1 cellular context compared by ENCODE assay signal in genomic region chr11:118435233-118435892, GRCh38.
TF ChIP-seq lines count a peak whose summit lies in the region.

No MANE protein-coding gene starts in this region.

TF ChIP-seq in HepG2, 621 proteins besides CTCF, POLR2A, EP300 and RAD21 (continued from another document and continues in another):
- TF ChIP-seq MXD1 (CRISPR knock-in tag; IDR thresholded peaks at IDR 0.05) (no peak; the same call in 1 of the 2 replicates), SOX13 (IDR thresholded peaks at IDR 0.05) (0 out of 2 replicates have a peak, but pooled peaks have one; percentile 30), SOX13 (CRISPR knock-in tag; conservative IDR thresholded peaks at IDR 0.05 in 1 of 2, IDR thresholded peaks at IDR 0.05 in 1 of 2) (no peak), ARID4A (CRISPR knock-in tag; IDR thresholded peaks at IDR 0.05; ENCODE audit: borderline replicate concordance) (no peak), HOXA7 (CRISPR knock-in tag; IDR thresholded peaks at IDR 0.05) (no peak), ZNF160 (CRISPR knock-in tag; IDR thresholded peaks at IDR 0.05) (0 out of 2 replicates have a peak, but pooled peaks have one; percentile 6), ZNF121 (CRISPR knock-in tag; IDR thresholded peaks at IDR 0.05) (no peak), ZNF326 (CRISPR knock-in tag; IDR thresholded peaks at IDR 0.05; ENCODE audit: borderline replicate concordance) (no peak), ZNF569 (CRISPR knock-in tag; IDR thresholded peaks at IDR 0.05; ENCODE audit: borderline replicate concordance) (no peak), ZNF83 (CRISPR knock-in tag; IDR thresholded peaks at IDR 0.05; ENCODE audit: borderline replicate concordance) (no peak), RBFOX2 (IDR thresholded peaks at IDR 0.05; ENCODE audit: low read depth, low read length) (no peak), ZNF652 (CRISPR knock-in tag; IDR thresholded peaks at IDR 0.05; ENCODE audit: borderline replicate concordance, low read depth) (no peak), DMAP1 (CRISPR knock-in tag; IDR thresholded peaks at IDR 0.05) (peak; percentile 2; the same call in 1 of the 2 replicates), IKZF4 (CRISPR knock-in tag; IDR thresholded peaks at IDR 0.05; ENCODE audit: borderline replicate concordance, low read depth, not compliant biosample characterization) (no peak), ZNF205 (CRISPR knock-in tag; IDR thresholded peaks at IDR 0.05) (no peak), ATM (IDR thresholded peaks at IDR 0.05; ENCODE audit: borderline replicate concordance) (no peak), ZNF3 (CRISPR knock-in tag; IDR thresholded peaks at IDR 0.05) (no peak), GABPB1 (CRISPR knock-in tag; IDR thresholded peaks at IDR 0.05) (peak; percentile 42), ZNF224 (CRISPR knock-in tag; IDR thresholded peaks at IDR 0.05) (no peak), STAG1 (CRISPR knock-in tag; IDR thresholded peaks at IDR 0.05) (no peak), DPF2 (CRISPR knock-in tag; IDR thresholded peaks at IDR 0.05; ENCODE audit: borderline replicate concordance, low read depth) (no peak), ZFP62 (CRISPR knock-in tag; IDR thresholded peaks at IDR 0.05) (no peak), FOXM1 (CRISPR knock-in tag; IDR thresholded peaks at IDR 0.05) (no peak), NCOA1 (CRISPR knock-in tag; IDR thresholded peaks at IDR 0.05) (0 out of 2 replicates have a peak, but pooled peaks have one; percentile 13), ZNF879 (CRISPR knock-in tag; IDR thresholded peaks at IDR 0.05) (no peak), ZFP1 (CRISPR knock-in tag; IDR thresholded peaks at IDR 0.05) (no peak), MAF1 (CRISPR knock-in tag; IDR thresholded peaks at IDR 0.05; ENCODE audit: borderline replicate concordance) (no peak), ZBTB8A (CRISPR knock-in tag; IDR thresholded peaks at IDR 0.05; ENCODE audit: borderline replicate concordance, low read depth) (no peak), ONECUT2 (CRISPR knock-in tag; IDR thresholded peaks at IDR 0.05) (no peak), ZKSCAN5 (CRISPR knock-in tag; IDR thresholded peaks at IDR 0.05) (no peak), MNT (IDR thresholded peaks at IDR 0.05) (no peak), ZNF614 (CRISPR knock-in tag; IDR thresholded peaks at IDR 0.05; ENCODE audit: borderline replicate concordance) (0 out of 2 replicates have a peak, but pooled peaks have one; percentile 19), ZNF891 (CRISPR knock-in tag; IDR thresholded peaks at IDR 0.05) (no peak), SKI (IDR thresholded peaks at IDR 0.05; ENCODE audit: partially characterized antibody) (no peak), ZNF839 (CRISPR knock-in tag; IDR thresholded peaks at IDR 0.05; ENCODE audit: borderline replicate concordance) (no peak), NFKB2 (CRISPR knock-in tag; IDR thresholded peaks at IDR 0.05; ENCODE audit: borderline replicate concordance) (no peak), FOXA3 (CRISPR knock-in tag; IDR thresholded peaks at IDR 0.05) (no peak), RORA (CRISPR knock-in tag; IDR thresholded peaks at IDR 0.05) (no peak), EEA1 (CRISPR knock-in tag; IDR thresholded peaks at IDR 0.05; ENCODE audit: borderline replicate concordance) (no peak), GLI4 (CRISPR knock-in tag; IDR thresholded peaks at IDR 0.05; ENCODE audit: borderline replicate concordance) (no peak), PCBP1 (IDR thresholded peaks at IDR 0.05; ENCODE audit: borderline replicate concordance, low read depth, low read length) (peak; percentile 30), KDM3A (CRISPR knock-in tag; IDR thresholded peaks at IDR 0.05; ENCODE audit: low read depth) (no peak), ZNF275 (CRISPR knock-in tag; IDR thresholded peaks at IDR 0.05; ENCODE audit: borderline replicate concordance) (no peak), SP1 (IDR thresholded peaks at IDR 0.05) (no peak), SP1 (CRISPR knock-in tag; IDR thresholded peaks at IDR 0.05) (no peak), MEIS2 (CRISPR knock-in tag; IDR thresholded peaks at IDR 0.05) (no peak), TMF1 (CRISPR knock-in tag; IDR thresholded peaks at IDR 0.05; ENCODE audit: low read depth) (no peak; the same call in 1 of the 2 replicates), ERF (CRISPR knock-in tag; IDR thresholded peaks at IDR 0.05) (no peak), ZNF317 (CRISPR knock-in tag; IDR thresholded peaks at IDR 0.05) (no peak; the same call in 1 of the 2 replicates), NR2F1 (CRISPR knock-in tag; IDR thresholded peaks at IDR 0.05) (no peak), ZNF672 (CRISPR knock-in tag; IDR thresholded peaks at IDR 0.05) (no peak), ZNF788 (CRISPR knock-in tag; IDR thresholded peaks at IDR 0.05; ENCODE audit: borderline replicate concordance) (0 out of 2 replicates have a peak, but pooled peaks have one; percentile 4), SALL2 (CRISPR knock-in tag; IDR thresholded peaks at IDR 0.05) (0 out of 2 replicates have a peak, but pooled peaks have one; percentile 37), STAT5B (CRISPR knock-in tag; IDR thresholded peaks at IDR 0.05) (no peak), ZNF274 (CRISPR knock-in tag; IDR thresholded peaks at IDR 0.05) (no peak), ZNF563 (CRISPR knock-in tag; IDR thresholded peaks at IDR 0.05) (no peak; the same call in 1 of the 2 replicates), ZNF10 (CRISPR knock-in tag; IDR thresholded peaks at IDR 0.05; ENCODE audit: borderline replicate concordance, low read depth) (no peak), JUNB (CRISPR knock-in tag; IDR thresholded peaks at IDR 0.05; ENCODE audit: borderline replicate concordance) (no peak), EHMT2 (IDR thresholded peaks at IDR 0.05; ENCODE audit: borderline replicate concordance, low read depth, low read length) (no peak)
- TF ChIP-seq, protein P1, sequence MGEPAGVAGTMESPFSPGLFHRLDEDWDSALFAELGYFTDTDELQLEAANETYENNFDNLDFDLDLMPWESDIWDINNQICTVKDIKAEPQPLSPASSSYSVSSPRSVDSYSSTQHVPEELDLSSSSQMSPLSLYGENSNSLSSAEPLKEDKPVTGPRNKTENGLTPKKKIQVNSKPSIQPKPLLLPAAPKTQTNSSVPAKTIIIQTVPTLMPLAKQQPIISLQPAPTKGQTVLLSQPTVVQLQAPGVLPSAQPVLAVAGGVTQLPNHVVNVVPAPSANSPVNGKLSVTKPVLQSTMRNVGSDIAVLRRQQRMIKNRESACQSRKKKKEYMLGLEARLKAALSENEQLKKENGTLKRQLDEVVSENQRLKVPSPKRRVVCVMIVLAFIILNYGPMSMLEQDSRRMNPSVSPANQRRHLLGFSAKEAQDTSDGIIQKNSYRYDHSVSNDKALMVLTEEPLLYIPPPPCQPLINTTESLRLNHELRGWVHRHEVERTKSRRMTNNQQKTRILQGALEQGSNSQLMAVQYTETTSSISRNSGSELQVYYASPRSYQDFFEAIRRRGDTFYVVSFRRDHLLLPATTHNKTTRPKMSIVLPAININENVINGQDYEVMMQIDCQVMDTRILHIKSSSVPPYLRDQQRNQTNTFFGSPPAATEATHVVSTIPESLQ (CRISPR knock-in tag; conservative IDR thresholded peaks at IDR 0.05): no peak
- TF ChIP-seq, protein P2, sequence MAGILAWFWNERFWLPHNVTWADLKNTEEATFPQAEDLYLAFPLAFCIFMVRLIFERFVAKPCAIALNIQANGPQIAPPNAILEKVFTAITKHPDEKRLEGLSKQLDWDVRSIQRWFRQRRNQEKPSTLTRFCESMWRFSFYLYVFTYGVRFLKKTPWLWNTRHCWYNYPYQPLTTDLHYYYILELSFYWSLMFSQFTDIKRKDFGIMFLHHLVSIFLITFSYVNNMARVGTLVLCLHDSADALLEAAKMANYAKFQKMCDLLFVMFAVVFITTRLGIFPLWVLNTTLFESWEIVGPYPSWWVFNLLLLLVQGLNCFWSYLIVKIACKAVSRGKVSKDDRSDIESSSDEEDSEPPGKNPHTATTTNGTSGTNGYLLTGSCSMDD (CRISPR knock-in tag; IDR thresholded peaks at IDR 0.05): no peak
- TF ChIP-seq, protein P3, sequence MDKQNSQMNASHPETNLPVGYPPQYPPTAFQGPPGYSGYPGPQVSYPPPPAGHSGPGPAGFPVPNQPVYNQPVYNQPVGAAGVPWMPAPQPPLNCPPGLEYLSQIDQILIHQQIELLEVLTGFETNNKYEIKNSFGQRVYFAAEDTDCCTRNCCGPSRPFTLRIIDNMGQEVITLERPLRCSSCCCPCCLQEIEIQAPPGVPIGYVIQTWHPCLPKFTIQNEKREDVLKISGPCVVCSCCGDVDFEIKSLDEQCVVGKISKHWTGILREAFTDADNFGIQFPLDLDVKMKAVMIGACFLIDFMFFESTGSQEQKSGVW (CRISPR knock-in tag; IDR thresholded peaks at IDR 0.05; ENCODE audit: borderline replicate concordance): 0 out of 2 replicates have a peak, but pooled peaks have one; percentile 25
- TF ChIP-seq, protein P4, sequence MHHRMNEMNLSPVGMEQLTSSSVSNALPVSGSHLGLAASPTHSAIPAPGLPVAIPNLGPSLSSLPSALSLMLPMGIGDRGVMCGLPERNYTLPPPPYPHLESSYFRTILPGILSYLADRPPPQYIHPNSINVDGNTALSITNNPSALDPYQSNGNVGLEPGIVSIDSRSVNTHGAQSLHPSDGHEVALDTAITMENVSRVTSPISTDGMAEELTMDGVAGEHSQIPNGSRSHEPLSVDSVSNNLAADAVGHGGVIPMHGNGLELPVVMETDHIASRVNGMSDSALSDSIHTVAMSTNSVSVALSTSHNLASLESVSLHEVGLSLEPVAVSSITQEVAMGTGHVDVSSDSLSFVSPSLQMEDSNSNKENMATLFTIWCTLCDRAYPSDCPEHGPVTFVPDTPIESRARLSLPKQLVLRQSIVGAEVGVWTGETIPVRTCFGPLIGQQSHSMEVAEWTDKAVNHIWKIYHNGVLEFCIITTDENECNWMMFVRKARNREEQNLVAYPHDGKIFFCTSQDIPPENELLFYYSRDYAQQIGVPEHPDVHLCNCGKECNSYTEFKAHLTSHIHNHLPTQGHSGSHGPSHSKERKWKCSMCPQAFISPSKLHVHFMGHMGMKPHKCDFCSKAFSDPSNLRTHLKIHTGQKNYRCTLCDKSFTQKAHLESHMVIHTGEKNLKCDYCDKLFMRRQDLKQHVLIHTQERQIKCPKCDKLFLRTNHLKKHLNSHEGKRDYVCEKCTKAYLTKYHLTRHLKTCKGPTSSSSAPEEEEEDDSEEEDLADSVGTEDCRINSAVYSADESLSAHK (CRISPR knock-in tag; IDR thresholded peaks at IDR 0.05; ENCODE audit: borderline replicate concordance): no peak
- TF ChIP-seq, protein P5, sequence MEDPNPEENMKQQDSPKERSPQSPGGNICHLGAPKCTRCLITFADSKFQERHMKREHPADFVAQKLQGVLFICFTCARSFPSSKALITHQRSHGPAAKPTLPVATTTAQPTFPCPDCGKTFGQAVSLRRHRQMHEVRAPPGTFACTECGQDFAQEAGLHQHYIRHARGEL (CRISPR knock-in tag; IDR thresholded peaks at IDR 0.05): no peak
